In genomic region chr19:1491114-1491848, GRCh38 we compare ENCODE assay signal across 8 cellular contexts. TPM values are rescaled to one million over a fixed set of nuclear protein-coding genes. Genes with fewer than 3 reads are reported as not detected.
A peak's percentile ranks its signal among the peaks of the same experiment; 100 is the strongest.
DNase-seq lines count a peak whose midpoint lies in the region; ATAC-seq and TF ChIP-seq lines count a peak whose summit lies in the region.

Gene REEP6, plus strand, starts transcription at chr19:1491181. Its CDS starts 89 bp downstream, at chr19:1491270.

- peaks cover 8% of the 10 kb centered on the region for H3K4me1 ChIP-seq in cardiac muscle cell (ENCODE audit: low read depth)
- H3K4me1 ChIP-seq in body of pancreas, result peaks cover 37% of the 10 kb centered on the region
- no peaks in the 10 kb centered on the region for H3K4me1 ChIP-seq in mesendoderm (ENCODE audit: control insufficient read depth, low read depth, low read length)
- H3K4me1 ChIP-seq in uterus, result peaks cover 0 to 6% of the 10 kb centered on the region in 2 donors

- no peak within 1 kb of the TSS for H4K8ac ChIP-seq in mesendoderm (ENCODE audit: low read depth, low read length)

- H3K27ac ChIP-seq in cardiac muscle cell (peak within 1 kb of the TSS; percentile 58), body of pancreas (peak within 1 kb of the TSS; percentile 63 to 89 (median 76)), mesendoderm (ENCODE audit: low read depth, low read length) (no peak within 1 kb of the TSS), uterus (peak within 1 kb of the TSS; percentile 69 to 80)

- H3K9me3 ChIP-seq in cardiac muscle cell (ENCODE audit: low read depth) (no peaks in the 10 kb centered on the region), body of pancreas (no peaks in the 10 kb centered on the region), uterus (no peaks in the 10 kb centered on the region)

- no peak within 1 kb of the TSS for H2AK5ac ChIP-seq in mesendoderm (ENCODE audit: low read length)

- no peak within 1 kb of the TSS for H3K4ac ChIP-seq in mesendoderm (ENCODE audit: low read depth, low read length)

- peak within 1 kb of the TSS; percentile 82 for H3K9ac ChIP-seq in mesendoderm (ENCODE audit: low read length)

- H4K5ac ChIP-seq in mesendoderm (ENCODE audit: low read length), result no peak within 1 kb of the TSS

- H3K79me2 ChIP-seq in mesendoderm (ENCODE audit: control insufficient read depth, insufficient read depth, low read length), result no peaks in the 10 kb centered on the region

- peak within 1 kb of the TSS; percentile 11 for H3K18ac ChIP-seq in mesendoderm (ENCODE audit: low read length)

- WGBS in body of pancreas, 2 donors, result 0 to 5% methylated on average over 4 to 51 of the region's 73 CpGs
- no CpG with 5 or more reads among the region's 73 CpGs for WGBS in mesendoderm (ENCODE audit: extremely low coverage, insufficient coverage, low lambda C conversion rate)

- no peak within 1 kb of the TSS for H2BK120ac ChIP-seq in mesendoderm (ENCODE audit: low read depth, low read length)

- peak within 1 kb of the TSS; percentile 87 for H3K56ac ChIP-seq in mesendoderm (ENCODE audit: low read length)

- H3K36me3 ChIP-seq in cardiac muscle cell (no peaks in the 10 kb centered on the region), body of pancreas (replicated peaks in 1 of 2; ENCODE audit: insufficient read depth in 1 of 2, low read depth in 2 of 2) (no peaks in the 10 kb centered on the region), mesendoderm (ENCODE audit: control insufficient read depth, insufficient read depth, low read length) (no peaks in the 10 kb centered on the region), uterus (no peaks in the 10 kb centered on the region)

- TF ChIP-seq CTCF in cardiac muscle cell (IDR thresholded peaks at IDR 0.05; ENCODE audit: low read depth, low read length) (no peak), body of pancreas (IDR thresholded peaks at IDR 0.05) (no peak), uterus (IDR thresholded peaks at IDR 0.05) (no peak)

- peak within 1 kb of the TSS; percentile 85 for H3K4me2 ChIP-seq in mesendoderm (ENCODE audit: low read length)

- no peaks in the 10 kb centered on the region for H3K27me3 ChIP-seq in cardiac muscle cell
- no peaks in the 10 kb centered on the region for H3K27me3 ChIP-seq in body of pancreas
- peaks cover 4% of the 10 kb centered on the region for H3K27me3 ChIP-seq in mesendoderm (ENCODE audit: insufficient read depth, low read length, poor library complexity)
- no peaks in the 10 kb centered on the region for H3K27me3 ChIP-seq in uterus

- no peaks in the 10 kb centered on the region for H3K79me1 ChIP-seq in mesendoderm (ENCODE audit: low read length)

- no peak for DNase-seq in cardiac muscle cell (ENCODE audit: low read depth in 1 of 2, low spot score in 1 of 2)
- no peak for DNase-seq in Right ventricle myocardium superior
- DNase-seq in body of pancreas, result peak in 2 of 4 donors; percentile 30 to 43
- DNase-seq in mesendoderm, result no peak
- DNase-seq in uterus, result no peak
- no peak for DNase-seq in NCI-H128 (lab: John Stamatoyannopoulos, UW; ENCODE audit: unreplicated experiment)

- H3K23ac ChIP-seq in mesendoderm (ENCODE audit: low read length), result no peak within 1 kb of the TSS

- peak within 1 kb of the TSS; percentile 39 for H3K4me3 ChIP-seq in cardiac muscle cell
- peak within 1 kb of the TSS; percentile 13 to 32 for H3K4me3 ChIP-seq in body of pancreas
- H3K4me3 ChIP-seq in mesendoderm (ENCODE audit: low read length), result peak within 1 kb of the TSS; percentile 41
- peak within 1 kb of the TSS; percentile 44 to 45 for H3K4me3 ChIP-seq in uterus

- no peak within 1 kb of the TSS for H2BK5ac ChIP-seq in mesendoderm (ENCODE audit: low read length)

- ATAC-seq in Right ventricle myocardium superior (ENCODE audit: poor library complexity) (no peak), body of pancreas (no peak), HG02884 (IDR thresholded peaks at IDR 0.05; ENCODE audit: unreplicated experiment) (no peak), HG02870 (IDR thresholded peaks at IDR 0.05; ENCODE audit: unreplicated experiment) (no peak)

- no peak within 1 kb of the TSS for H2BK15ac ChIP-seq in mesendoderm (replicated peaks; ENCODE audit: low read depth)

- intact Hi-C loops in Right ventricle myocardium superior (cut with DNase I), result no loop called here
- intact Hi-C loops in body of pancreas (cut with DNase I), result no loop called here
- intact Hi-C loops in uterus (cut with DNase I; ENCODE audit: low total_unique reads), result no loop called here

- TF ChIP-seq POLR2A in body of pancreas (IDR thresholded peaks at IDR 0.05) (peak; percentile 57 to 64 (median 58)), uterus (IDR thresholded peaks at IDR 0.05) (peak in 1 of 2 donors; percentile 52)

RNA-seq across cellular contexts. Expression of gene REEP6, which starts in this region (rescaled TPM):
- total RNA-seq in cardiac muscle cell, result 52.7 and 72.5 TPM in 2 replicates
- 74.7 and 99.8 TPM in 2 replicates for polyA plus RNA-seq in cardiac muscle cell
- total RNA-seq in Right ventricle myocardium superior, result 1.1 TPM
- total RNA-seq in body of pancreas, result 10 to 100 TPM in 1 of 2 donors, 1 to 10 TPM in 1; 6.9 to 16.6 TPM
- 1.5 TPM for polyA plus RNA-seq in mesendoderm (2013, experiment 1 of 2)
- polyA plus RNA-seq in mesendoderm (2013, experiment 2 of 2), result 1.5 TPM
- 1 to 10 TPM in 1 of 4 donors, under 1 TPM in 2, not detected in 1; 0.76 to 3.0 (median 0.77) TPM for total RNA-seq in uterus
